Comparison of ENCODE assay signal across 22 cellular contexts in genomic region chr18:3495691-3496090, GRCh38.
"Had no signal": no experiment of that assay in that cellular context is flagged by ENCODE, and none has a peak within 500 bp of the region (broad histone marks: within the 10 kb centered on the region; RNA-seq: fewer than 3 reads in every experiment).

No MANE protein-coding gene starts in this region.

- DNase-seq: activated CD4-positive, CD25-positive, alpha-beta regulatory T cell treated with anti-CD3 and anti-CD28 coated beads, Interleukin-2, amount 50 U/mL, for 72 hours; activated CD8-positive, alpha-beta memory T cell treated with anti-CD3 and anti-CD28 coated beads, Interleukin-2, amount 50 U/mL, for 48 hours; activated naive CD4-positive, alpha-beta T cell treated with Interleukin-2 at 50 U/mL for 16 hours; activated naive CD8-positive, alpha-beta T cell treated with anti-CD3 and anti-CD28 coated beads for 36 hours; activated T-cell treated with anti-CD3 and anti-CD28 coated beads, Interleukin-2, amount 50 U/mL, for 4 hours; central memory CD4-positive, alpha-beta T cell; dermis blood vessel endothelial cell; effector CD8-positive, alpha-beta T cell; erythroblast; foreskin melanocyte; hippocampal formation; left ventricle myocardium superior; nephron progenitor cell; pancreas; psoas muscle; stimulated activated CD4-positive, alpha-beta T cell treated with anti-CD3 and anti-CD28 coated beads, Interleukin-12 subunit alpha, Interleukin-12 subunit beta, amount 100 ng/mL, for 4 hours; stimulated activated CD4-positive, alpha-beta T cell treated with anti-CD3 and anti-CD28 coated beads, Interleukin-4, amount 100 ng/mL, for 4 hours; stimulated activated naive CD8-positive, alpha-beta T cell treated with anti-CD3 and anti-CD28 coated beads, Interleukin-15, amount 100 ng/mL, for 72 hours; tibial artery had no signal

- H3K9me3 Mint-ChIP-seq: activated naive CD8-positive, alpha-beta T cell treated with anti-CD3 and anti-CD28 coated beads for 36 hours; activated T-cell treated with anti-CD3 and anti-CD28 coated beads, Interleukin-2, amount 50 U/mL, for 4 hours; nephron progenitor cell; stimulated activated naive CD8-positive, alpha-beta T cell treated with anti-CD3 and anti-CD28 coated beads, Interleukin-15, amount 100 ng/mL, for 72 hours had no signal

- H3K27ac Mint-ChIP-seq: activated naive CD8-positive, alpha-beta T cell treated with anti-CD3 and anti-CD28 coated beads for 36 hours; nephron progenitor cell; stimulated activated naive CD8-positive, alpha-beta T cell treated with anti-CD3 and anti-CD28 coated beads, Interleukin-15, amount 100 ng/mL, for 72 hours had no signal

- FAIRE-seq: astrocyte had no signal

- H3K27me3 ChIP-seq: pancreas, tibial artery had no signal

- H3K4me3 Mint-ChIP-seq: activated naive CD8-positive, alpha-beta T cell treated with anti-CD3 and anti-CD28 coated beads for 36 hours; activated T-cell treated with anti-CD3 and anti-CD28 coated beads, Interleukin-2, amount 50 U/mL, for 4 hours; nephron progenitor cell; stimulated activated naive CD8-positive, alpha-beta T cell treated with anti-CD3 and anti-CD28 coated beads, Interleukin-15, amount 100 ng/mL, for 72 hours had no signal

- H3K4me3 ChIP-seq: pancreas, psoas muscle, right atrium auricular region, tibial artery had no signal

- H3K27ac ChIP-seq: pancreas, psoas muscle, right atrium auricular region, tibial artery, VCaP had no signal

- H3K36me3 Mint-ChIP-seq: activated naive CD8-positive, alpha-beta T cell treated with anti-CD3 and anti-CD28 coated beads for 36 hours had no signal

- ATAC-seq: activated T-cell treated with anti-CD3 and anti-CD28 coated beads, Interleukin-2, amount 50 U/mL, for 4 hours; left ventricle myocardium superior; pancreas; psoas muscle; stimulated activated naive CD8-positive, alpha-beta T cell treated with anti-CD3 and anti-CD28 coated beads, Interleukin-15, amount 100 ng/mL, for 72 hours had no signal

- H3K4me1 ChIP-seq: pancreas had no signal

- H3K36me3 ChIP-seq: pancreas, right atrium auricular region, tibial artery had no signal

- H3K9me3 ChIP-seq: pancreas, psoas muscle, right atrium auricular region, tibial artery had no signal
